Comparison of ENCODE assay signal across 11 cellular contexts in genomic region chr9:13034696-13035006, GRCh38.
DNase-seq lines count a peak whose midpoint lies in the region; ATAC-seq and TF ChIP-seq lines count a peak whose summit lies in the region.
"Had no signal": no experiment of that assay in that cellular context is flagged by ENCODE, and none has a peak within 500 bp of the region (broad histone marks: within the 10 kb centered on the region; RNA-seq: fewer than 3 reads in every experiment).

No MANE protein-coding gene starts in this region.

- no CpG with 5 or more reads among the region's 3 CpGs for WGBS in neuronal stem cell (ENCODE audit: extremely low coverage in 2 of 2, insufficient read length in 2 of 2, insufficient replicate concordance in 1 of 2), 2 donors

- H3K27ac ChIP-seq in neuronal stem cell (replicated peaks; ENCODE audit: low read length): no peak overlapping the region

- peaks cover 4% of the 10 kb centered on the region for H3K9me3 Mint-ChIP-seq in natural killer cell treated with Interleukin-12 subunit alpha and Interleukin-12 subunit beta and Interleukin-15 and Interleukin-18, amount 100 ng/mL, for 72 hours

- ATAC-seq in natural killer cell treated with Interleukin-12 subunit alpha and Interleukin-12 subunit beta and Interleukin-15 and Interleukin-18, amount 100 ng/mL, for 72 hours: no peak
- no peak for ATAC-seq in HG02840 (IDR thresholded peaks at IDR 0.05; ENCODE audit: low FRiP score, unreplicated experiment)

- H3K23ac ChIP-seq in neuronal stem cell (ENCODE audit: low read depth, low read length, poor library complexity): no peak overlapping the region

- no peaks in the 10 kb centered on the region for H3K27me3 ChIP-seq in neuronal stem cell (ENCODE audit: control insufficient read depth in 3 of 3, insufficient read depth in 3 of 3, low read depth in 1 of 3, low read length in 3 of 3)

- H3K18ac ChIP-seq in neuronal stem cell (ENCODE audit: low read length): no peak overlapping the region

- H3K4me3 ChIP-seq in choroid plexus epithelial cell (ENCODE audit: low read depth, low read length) (peak overlapping the region; percentile 63), neuronal stem cell (ENCODE audit: low read length in 2 of 2) (no peak overlapping the region)
- H3K4me3 ChIP-seq: mucosa of descending colon had no signal

- no peak overlapping the region for H4K8ac ChIP-seq in neuronal stem cell (ENCODE audit: low read depth, low read length)

- H2AK5ac ChIP-seq in neuronal stem cell (ENCODE audit: low read depth, low read length): no peak overlapping the region

- peaks cover 6% of the 10 kb centered on the region for H3K36me3 Mint-ChIP-seq in natural killer cell treated with Interleukin-12 subunit alpha and Interleukin-12 subunit beta and Interleukin-15 and Interleukin-18, amount 100 ng/mL, for 72 hours
- H3K36me3 Mint-ChIP-seq: activated naive CD8-positive, alpha-beta T cell treated with anti-CD3 and anti-CD28 coated beads, Interleukin-2, amount 10 ng/mL, durations not matched to agents 7 days and 5 days had no signal

- no peak overlapping the region for H3K9ac ChIP-seq in neuronal stem cell (ENCODE audit: low read depth, low read length, poor library complexity)

- H3K14ac ChIP-seq in neuronal stem cell (ENCODE audit: low read length): no peak overlapping the region

- H2BK5ac ChIP-seq in neuronal stem cell (ENCODE audit: low read length): no peak overlapping the region

- no peak overlapping the region for H2BK12ac ChIP-seq in neuronal stem cell (ENCODE audit: low read length)

- no peak for TF ChIP-seq CTCF in choroid plexus epithelial cell (conservative IDR thresholded peaks at IDR 0.05; ENCODE audit: low read depth, low read length)

- peaks cover 0 to 1% of the 10 kb centered on the region in 2 donors for H3K4me1 ChIP-seq in neuronal stem cell (ENCODE audit: control insufficient read depth in 2 of 2, insufficient read depth in 1 of 2, low read depth in 1 of 2, low read length in 2 of 2)

- no peak overlapping the region for H3K4me2 ChIP-seq in neuronal stem cell (ENCODE audit: insufficient read depth, low read length, poor library complexity, severe bottlenecking)

- peak overlapping the region; percentile 66 for H2AFZ ChIP-seq in neuronal stem cell (ENCODE audit: low read length)

- H4K91ac ChIP-seq in neuronal stem cell (ENCODE audit: low read depth, low read length, poor library complexity): no peak overlapping the region

- no peaks in the 10 kb centered on the region for H3K36me3 ChIP-seq in neuronal stem cell (replicated peaks in 1 of 2; ENCODE audit: control insufficient read depth in 2 of 2, insufficient read depth in 2 of 2, low read length in 2 of 2)

- H3K79me1 ChIP-seq in neuronal stem cell (ENCODE audit: low read depth, low read length): no peaks in the 10 kb centered on the region

- DNase-seq in G401 (ENCODE audit: low spot score) (peak; percentile 4), NCI-H2196 treated with DMSO at 0.1 percent for 48 hours (lab: John Stamatoyannopoulos, UW; ENCODE audit: unreplicated experiment) (peak; percentile 60), choroid plexus epithelial cell (ENCODE audit: low read depth) (peak; percentile 24), neuronal stem cell (ENCODE audit: low spot score) (no peak), SIG-M5 (lab: John Stamatoyannopoulos, UW) (no peak), SKM-1 treated with dmso at 0.1 percent for 144 hours (lab: John Stamatoyannopoulos, UW; ENCODE audit: unreplicated experiment) (no peak)
- DNase-seq in natural killer cell treated with Interleukin-12 subunit alpha and Interleukin-12 subunit beta and Interleukin-15 and Interleukin-18, amount 100 ng/mL, for 72 hours (ENCODE audit: low spot score): no peak
- DNase-seq: T-helper 9 cell had no signal

- no peak overlapping the region for H2BK15ac ChIP-seq in neuronal stem cell (ENCODE audit: low read length)

- H3K4ac ChIP-seq in neuronal stem cell (ENCODE audit: low read length): no peak overlapping the region

- no peak overlapping the region for H3K4me3 Mint-ChIP-seq in natural killer cell treated with Interleukin-12 subunit alpha and Interleukin-12 subunit beta and Interleukin-15 and Interleukin-18, amount 100 ng/mL, for 72 hours
- H3K4me3 Mint-ChIP-seq: activated naive CD8-positive, alpha-beta T cell treated with anti-CD3 and anti-CD28 coated beads, Interleukin-2, amount 10 ng/mL, durations not matched to agents 7 days and 5 days had no signal

- no peak overlapping the region for H2BK120ac ChIP-seq in neuronal stem cell (ENCODE audit: low read depth, low read length)

- no peaks in the 10 kb centered on the region for H3K9me3 ChIP-seq in neuronal stem cell (replicated peaks in 1 of 2; ENCODE audit: control insufficient read depth in 2 of 2, insufficient read depth in 1 of 2, low read depth in 1 of 2, low read length in 2 of 2)
- H3K9me3 ChIP-seq: mucosa of descending colon had no signal

- H3K27me3 Mint-ChIP-seq in natural killer cell treated with Interleukin-12 subunit alpha and Interleukin-12 subunit beta and Interleukin-15 and Interleukin-18, amount 100 ng/mL, for 72 hours: no peaks in the 10 kb centered on the region
- H3K27me3 Mint-ChIP-seq: activated naive CD8-positive, alpha-beta T cell treated with anti-CD3 and anti-CD28 coated beads, Interleukin-2, amount 10 ng/mL, durations not matched to agents 7 days and 5 days had no signal

- no peak overlapping the region for H3K27ac Mint-ChIP-seq in natural killer cell treated with Interleukin-12 subunit alpha and Interleukin-12 subunit beta and Interleukin-15 and Interleukin-18, amount 100 ng/mL, for 72 hours
- H3K27ac Mint-ChIP-seq: activated naive CD8-positive, alpha-beta T cell treated with anti-CD3 and anti-CD28 coated beads, Interleukin-2, amount 10 ng/mL, durations not matched to agents 7 days and 5 days had no signal

- in situ Hi-C loops in G401 (cut with HindIII; ENCODE audit: low sequenced_read_pairs): no loop called here

- no peaks in the 10 kb centered on the region for H3K4me1 Mint-ChIP-seq in natural killer cell treated with Interleukin-12 subunit alpha and Interleukin-12 subunit beta and Interleukin-15 and Interleukin-18, amount 100 ng/mL, for 72 hours (ENCODE audit: low read depth in 2 of 2)
- H3K4me1 Mint-ChIP-seq: activated naive CD8-positive, alpha-beta T cell treated with anti-CD3 and anti-CD28 coated beads, Interleukin-2, amount 10 ng/mL, durations not matched to agents 7 days and 5 days had no signal

Comparison
In these comparisons a context has a peak if more than half of its experiments do, and no peak if none do; other contexts are left out.
1. DNase-seq: peak in G401 (single experiment), NCI-H2196 treated with DMSO at 0.1 percent for 48 hours (single experiment) and choroid plexus epithelial cell (single experiment); none in neuronal stem cell (single experiment), SIG-M5 (single experiment), SKM-1 treated with dmso at 0.1 percent for 144 hours (single experiment) and natural killer cell treated with Interleukin-12 subunit alpha and Interleukin-12 subunit beta and Interleukin-15 and Interleukin-18, amount 100 ng/mL, for 72 hours (single experiment).